8 cellular contexts compared by ENCODE assay signal in genomic region chr10:97278491-97278989, GRCh38. TPM values are rescaled to one million over a fixed set of nuclear protein-coding genes. Genes with fewer than 3 reads are reported as not detected.
DNase-seq lines count a peak whose midpoint lies in the region; ATAC-seq lines count a peak whose summit lies in the region.

No MANE protein-coding gene starts in this region.

- H3K9me3 ChIP-seq in naive thymus-derived CD4-positive, alpha-beta T cell (ENCODE audit: control insufficient read depth in 2 of 3, low read length in 3 of 3), result no peaks in the 10 kb centered on the region

- POLR2A ChIA-PET in naive thymus-derived CD4-positive, alpha-beta T cell (lab: Charles Lee), result interaction anchor here (1.0 to 2.4 kb wide), 4 partner anchors 10 to 55 kb away, joined by 3 to 20 read pairs (median 5); partner anchors contain the start of genes FRAT1 and FRAT2

- no peaks in the 10 kb centered on the region for H3K27me3 Mint-ChIP-seq in naive thymus-derived CD4-positive, alpha-beta T cell

- H3K4me1 Mint-ChIP-seq in naive thymus-derived CD4-positive, alpha-beta T cell, result peaks cover 0 to 22% (median 17%) of the 10 kb centered on the region in 7 donors

- ATAC-seq in naive thymus-derived CD4-positive, alpha-beta T cell, result peak; percentile 91
- ATAC-seq in HG03139 (IDR thresholded peaks at IDR 0.05; ENCODE audit: unreplicated experiment) (no peak), GM21360 (IDR thresholded peaks at IDR 0.05; ENCODE audit: unreplicated experiment) (no peak)

- DNase-seq in G401 (ENCODE audit: low spot score), result peak; percentile 80
- peak; percentile 67 for DNase-seq in M059J (ENCODE audit: low read depth)
- DNase-seq in RPMI8226, result peak; percentile 79
- DNase-seq in epidermal melanocyte (ENCODE audit: insufficient read length, low spot score), result peak; percentile 61
- peak in 7 of 9 donors; percentile 18 to 65 (median 55) for DNase-seq in naive thymus-derived CD4-positive, alpha-beta T cell
- DNase-seq in activated CD4-positive, alpha-beta T cell treated with anti-CD3 and anti-CD28 coated beads, Interleukin-2, amount 50 U/mL, for 1 hour, result no peak

- no peaks in the 10 kb centered on the region for H3K9me3 Mint-ChIP-seq in naive thymus-derived CD4-positive, alpha-beta T cell

- H3K4me3 Mint-ChIP-seq in naive thymus-derived CD4-positive, alpha-beta T cell, result no peak overlapping the region

- no peaks in the 10 kb centered on the region for H3K27me3 ChIP-seq in naive thymus-derived CD4-positive, alpha-beta T cell (ENCODE audit: control insufficient read depth in 2 of 2, insufficient read depth in 2 of 2, low read length in 2 of 2)

- H3K27ac ChIP-seq in naive thymus-derived CD4-positive, alpha-beta T cell (ENCODE audit: low read depth, low read length), result no peak overlapping the region

- no peaks in the 10 kb centered on the region for H3K36me3 ChIP-seq in naive thymus-derived CD4-positive, alpha-beta T cell (ENCODE audit: control insufficient read depth in 2 of 3, insufficient read depth in 3 of 3, low read length in 3 of 3)

- H3K36me3 Mint-ChIP-seq in naive thymus-derived CD4-positive, alpha-beta T cell, result no peaks in the 10 kb centered on the region

- no peak overlapping the region for H3K4me3 ChIP-seq in naive thymus-derived CD4-positive, alpha-beta T cell (ENCODE audit: low read length)

- in situ Hi-C loops in G401 (cut with HindIII; ENCODE audit: low sequenced_read_pairs), result no loop called here

- peak overlapping the region in 3 of 9 donors; percentile 21 to 59 (median 43) for H3K27ac Mint-ChIP-seq in naive thymus-derived CD4-positive, alpha-beta T cell

- H3K4me1 ChIP-seq in naive thymus-derived CD4-positive, alpha-beta T cell (ENCODE audit: control insufficient read depth in 2 of 2, insufficient read depth in 2 of 2, low read length in 2 of 2), result no peaks in the 10 kb centered on the region

- intact Hi-C loops in naive thymus-derived CD4-positive, alpha-beta T cell (cut with micrococcal nuclease), result loop anchor here (2.0 to 5.0 kb wide), 8 partner anchors 14 to 124 kb away; partner anchors contain the start of genes RRP12 (in 2 of the 2), ARHGAP19 (in 1 of the 2) and FRAT2 (in 1 of the 2)

- CTCF ChIA-PET in naive thymus-derived CD4-positive, alpha-beta T cell (lab: Charles Lee), result interaction anchor here (0.6 to 5.5 kb wide), 22 partner anchors 11 to 546 kb away, joined by 3 to 83 read pairs (median 5); partner anchors contain the start of genes FRAT1 and RRP12

RNA-seq across cellular contexts. Expression of gene ARHGAP19, which starts 13.9 kb away (rescaled TPM):
- total RNA-seq in G401 (2014; rRNA removed; shearing (Covaris generic)), result 8.8 and 11.3 TPM in 2 replicates
- total RNA-seq in M059J (2014; rRNA removed; shearing (Covaris generic)), result 12.4 and 12.7 TPM in 2 replicates
- total RNA-seq in naive thymus-derived CD4-positive, alpha-beta T cell, result 10 to 100 TPM; 12.8 to 40.1 (median 16.1) TPM
- 1 to 10 TPM; 5.7 to 6.5 TPM for polyA plus RNA-seq in naive thymus-derived CD4-positive, alpha-beta T cell

RNA-seq across cellular contexts. Expression of gene FRAT1, which starts 40.5 kb away (rescaled TPM):
- 12.1 and 13.2 TPM in 2 replicates for total RNA-seq in G401 (2014; rRNA removed; shearing (Covaris generic))
- total RNA-seq in M059J (2014; rRNA removed; shearing (Covaris generic)), result 1.1 and 2.9 TPM in 2 replicates
- 10 to 100 TPM in 4 of 5 experiments, 1 to 10 TPM in 1; 5.3 to 41.0 (median 21.8) TPM for total RNA-seq in naive thymus-derived CD4-positive, alpha-beta T cell
- polyA plus RNA-seq in naive thymus-derived CD4-positive, alpha-beta T cell, result 10 to 100 TPM in 1 of 2 donors, 1 to 10 TPM in 1; 4.4 to 12.1 TPM

RNA-seq across cellular contexts. Expression of gene FRAT2, which starts 56.0 kb away (rescaled TPM):
- 29.7 and 41.2 TPM in 2 replicates for total RNA-seq in G401 (2014; rRNA removed; shearing (Covaris generic))
- total RNA-seq in M059J (2014; rRNA removed; shearing (Covaris generic)), result 6.7 and 10.0 TPM in 2 replicates
- total RNA-seq in naive thymus-derived CD4-positive, alpha-beta T cell, result 10 to 100 TPM in 4 of 5 experiments, 1 to 10 TPM in 1; 9.3 to 39.7 (median 29.8) TPM
- 10 to 100 TPM in 1 of 2 donors, 1 to 10 TPM in 1; 9.3 to 16.9 TPM for polyA plus RNA-seq in naive thymus-derived CD4-positive, alpha-beta T cell
